ENCODE assay signal across 19 cellular contexts in genomic region chrX:134544189-134544588, GRCh38.
DNase-seq lines count a peak whose midpoint lies in the region; ATAC-seq and TF ChIP-seq lines count a peak whose summit lies in the region.
"Had no signal": no experiment of that assay in that cellular context is flagged by ENCODE, and none has a peak within 500 bp of the region (broad histone marks: within the 10 kb centered on the region; RNA-seq: fewer than 3 reads in every experiment).

No MANE protein-coding gene starts in this region.

- H3K27me3 ChIP-seq in RWPE2 (ENCODE audit: insufficient read depth, poor library complexity, severe bottlenecking) = no peaks in the 10 kb centered on the region
- no peaks in the 10 kb centered on the region for H3K27me3 ChIP-seq in iPS DF 6.9 (ENCODE audit: control insufficient read depth, insufficient read depth, low read length)

- H3K9me3 ChIP-seq in RWPE2 (ENCODE audit: severe bottlenecking) = no peaks in the 10 kb centered on the region
- H3K9me3 ChIP-seq in iPS DF 6.9 (ENCODE audit: control insufficient read depth, insufficient read depth, low read length) = no peaks in the 10 kb centered on the region

- peak overlapping the region; percentile 88 for H3K27ac ChIP-seq in RWPE2 (ENCODE audit: poor library complexity, severe bottlenecking)
- H3K27ac ChIP-seq in iPS DF 6.9 (ENCODE audit: low read length) = no peak overlapping the region

- H3K4me3 Mint-ChIP-seq in Calu3 (ENCODE audit: low read depth, unreplicated experiment) = peak overlapping the region; percentile 70
- H3K4me3 Mint-ChIP-seq: activated CD4-positive, alpha-beta T cell treated with anti-CD3 and anti-CD28 coated beads for 36 hours; immature natural killer cell; stimulated activated memory B cell treated with anti-CD40 and anti-IgM and Interleukin-4, amounts not matched to agents 10 μg/mL and 1 μg/mL and 100 μg/mL, for 72 hours had no signal

- ATAC-seq in RWPE2 (ENCODE audit: low read depth) = no peak
- ATAC-seq in GM18498 (IDR thresholded peaks at IDR 0.05; ENCODE audit: unreplicated experiment) = no peak
- ATAC-seq in HG03045 (IDR thresholded peaks at IDR 0.05; ENCODE audit: unreplicated experiment) = no peak
- ATAC-seq: activated CD4-positive, alpha-beta T cell treated with anti-CD3 and anti-CD28 coated beads for 36 hours; stimulated activated memory B cell treated with anti-CD40 and anti-IgM and Interleukin-4, amounts not matched to agents 10 μg/mL and 1 μg/mL and 100 μg/mL, for 72 hours had no signal

- TF ChIP-seq CTCF in Calu3 (IDR thresholded peaks at IDR 0.05; ENCODE audit: unreplicated experiment) (no peak), RWPE2 (IDR thresholded peaks at IDR 0.05; ENCODE audit: poor library complexity, severe bottlenecking) (no peak)

- H3K27me3 Mint-ChIP-seq in Calu3 (ENCODE audit: unreplicated experiment) = no peaks in the 10 kb centered on the region

- H3K27ac Mint-ChIP-seq in Calu3 (ENCODE audit: unreplicated experiment) = peak overlapping the region; percentile 36
- H3K27ac Mint-ChIP-seq: activated CD4-positive, alpha-beta T cell treated with anti-CD3 and anti-CD28 coated beads for 36 hours; immature natural killer cell; stimulated activated memory B cell treated with anti-CD40 and anti-IgM and Interleukin-4, amounts not matched to agents 10 μg/mL and 1 μg/mL and 100 μg/mL, for 72 hours had no signal

- H3K4me1 ChIP-seq in RWPE2 (ENCODE audit: insufficient read depth, poor library complexity, severe bottlenecking) = peaks cover 22% of the 10 kb centered on the region
- peaks cover 2% of the 10 kb centered on the region; the same call in 1 of the 2 replicates for H3K4me1 ChIP-seq in iPS DF 6.9 (ENCODE audit: control insufficient read depth, insufficient read depth, low read length)

- H3K36me3 ChIP-seq in RWPE2 (ENCODE audit: low read depth) (peaks cover 41% of the 10 kb centered on the region), iPS DF 6.9 (ENCODE audit: control insufficient read depth, insufficient read depth, low read length) (no peaks in the 10 kb centered on the region)

- CTCF ChIA-PET in Calu3 (lab: Charles Lee) = interaction anchor here (0.6 to 1.2 kb wide), 3 partner anchors 36 to 210 kb away, joined by 3 to 5 read pairs (median 3); partner anchors contain the start of gene PLAC1

- BruUV-seq in Calu3 (replicated peaks; lab: Mats Ljungman, UMichigan) = no TSS peak

- DNase-seq in Calu3 (no peak), RWPE2 (ENCODE audit: low spot score) (no peak), iPS DF 6.9 (ENCODE audit: low read depth, low spot score) (no peak), skeletal muscle cell (ENCODE audit: low read depth) (no peak), nucleus accumbens (lab: John Stamatoyannopoulos, UW) (no peak), NCI-H1930 (lab: John Stamatoyannopoulos, UW) (no peak)
- DNase-seq: activated CD4-positive, alpha-beta T cell treated with anti-CD3 and anti-CD28 coated beads for 36 hours; activated CD8-positive, alpha-beta memory T cell treated with anti-CD3 and anti-CD28 coated beads, Interleukin-2, amount 50 U/mL, for 4 hours; activated naive CD4-positive, alpha-beta T cell; C1 segment of cervical spinal cord; DMS79 treated with DMSO at 0.1 percent for 48 hours; effector CD4-positive, alpha-beta T cell; immature natural killer cell; NCI-H1694; NCI-H446 treated with DMSO at 0.1 percent for 48 hours; T-helper 9 cell had no signal

- no CpG with 5 or more reads among the region's 7 CpGs for WGBS in iPS DF 6.9 (ENCODE audit: insufficient coverage, insufficient read length)

- H3K36me3 Mint-ChIP-seq in Calu3 (ENCODE audit: insufficient read depth, unreplicated experiment) = peaks cover 19% of the 10 kb centered on the region
- H3K36me3 Mint-ChIP-seq: immature natural killer cell; stimulated activated memory B cell treated with anti-CD40 and anti-IgM and Interleukin-4, amounts not matched to agents 10 μg/mL and 1 μg/mL and 100 μg/mL, for 72 hours had no signal

- H3K9me3 Mint-ChIP-seq in Calu3 (ENCODE audit: low read depth, unreplicated experiment) = no peaks in the 10 kb centered on the region
- H3K9me3 Mint-ChIP-seq: stimulated activated memory B cell treated with anti-CD40 and anti-IgM and Interleukin-4, amounts not matched to agents 10 μg/mL and 1 μg/mL and 100 μg/mL, for 72 hours had no signal

- H3K4me3 ChIP-seq in RWPE2 (ENCODE audit: severe bottlenecking) (no peak overlapping the region), iPS DF 6.9 (ENCODE audit: low read length) (peak overlapping the region; percentile 58; the same call in 1 of the 2 replicates), skeletal muscle cell (ENCODE audit: low read depth, low read length) (peak overlapping the region; percentile 11)

- H3K4me1 Mint-ChIP-seq in Calu3 (ENCODE audit: low read depth, unreplicated experiment) = no peaks in the 10 kb centered on the region

- intact Hi-C loops in Calu3 (cut with micrococcal nuclease; ENCODE audit: unreplicated experiment) = no loop called here
